ENCODE assay signal across 13 cellular contexts in the genomic region with DNA sequence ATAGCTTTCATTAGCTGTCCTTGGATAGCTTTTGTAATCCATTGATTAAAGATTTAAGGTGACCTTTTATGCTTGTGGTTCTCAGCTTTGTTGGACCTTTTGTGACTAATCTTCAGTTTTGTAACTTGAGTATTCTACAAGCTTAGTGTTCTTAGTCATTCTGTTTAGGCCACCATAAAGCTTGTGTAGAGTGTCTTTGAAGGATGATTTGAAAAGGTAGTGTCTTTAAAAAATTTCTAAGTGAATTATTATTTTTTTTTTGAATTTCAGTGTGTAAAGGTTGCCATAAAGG. TPM values are rescaled to one million over a fixed set of nuclear protein-coding genes. Genes with fewer than 3 reads are reported as not detected.
A peak's percentile ranks its signal among the peaks of the same experiment; 100 is the strongest.
DNase-seq lines count a peak whose midpoint lies in the region; ATAC-seq, FAIRE-seq and TF ChIP-seq lines count a peak whose summit lies in the region.
"Had no signal": no experiment of that assay in that cellular context is flagged by ENCODE, and none has a peak within 500 bp of the region (broad histone marks: within the 10 kb centered on the region; RNA-seq: fewer than 3 reads in every experiment).

No MANE protein-coding gene starts in this region.

- DNase-seq in D721Med (ENCODE audit: insufficient read length, low spot score) (no peak), NB4 (ENCODE audit: low read depth) (no peak), astrocyte (ENCODE audit: low read depth) (peak; percentile 68), natural killer cell (no peak), Kasumi-1 (lab: John Stamatoyannopoulos, UW) (no peak), NCI-H1694 treated with DMSO at 0.1 percent for 48 hours (lab: John Stamatoyannopoulos, UW) (no peak), endothelial cell (ENCODE audit: low spot score) (no peak), pons (ENCODE audit: low spot score) (no peak)
- DNase-seq: caudate nucleus, foreskin melanocyte, NCI-H446 treated with DMSO at 0.1 percent for 48 hours, nucleus accumbens had no signal

- H3K27ac ChIP-seq in astrocyte (ENCODE audit: low read depth, low read length), result peak overlapping the region; percentile 39

- no peaks in the 10 kb centered on the region for H3K9me3 ChIP-seq in astrocyte (ENCODE audit: insufficient read depth, low read depth, low read length)

- no peaks in the 10 kb centered on the region for H3K27me3 ChIP-seq in astrocyte (ENCODE audit: insufficient read depth, low read length)

- ATAC-seq in natural killer cell, result no peak
- ATAC-seq: stimulated activated memory B cell treated with anti-CD40 and anti-IgM and Interleukin-4, amounts not matched to agents 10 μg/mL and 1 μg/mL and 100 μg/mL, for 72 hours had no signal

- peaks cover 8% of the 10 kb centered on the region for H3K36me3 Mint-ChIP-seq in astrocyte (ENCODE audit: low read depth, unreplicated experiment)
- no peaks in the 10 kb centered on the region for H3K36me3 Mint-ChIP-seq in natural killer cell
- peaks cover 4% of the 10 kb centered on the region for H3K36me3 Mint-ChIP-seq in endothelial cell (ENCODE audit: low read depth, unreplicated experiment)

- FAIRE-seq in D721Med (lab: Jason Lieb, UNC) (peak; percentile 48), astrocyte (lab: Jason Lieb, UNC) (no peak)

- no peak overlapping the region for H3K9ac ChIP-seq in astrocyte (ENCODE audit: low read length)

- H3K9me3 Mint-ChIP-seq in astrocyte (ENCODE audit: unreplicated experiment), result no peaks in the 10 kb centered on the region
- no peaks in the 10 kb centered on the region for H3K9me3 Mint-ChIP-seq in natural killer cell
- no peaks in the 10 kb centered on the region for H3K9me3 Mint-ChIP-seq in endothelial cell (ENCODE audit: unreplicated experiment)
- H3K9me3 Mint-ChIP-seq: stimulated activated memory B cell treated with anti-CD40 and anti-IgM and Interleukin-4, amounts not matched to agents 10 μg/mL and 1 μg/mL and 100 μg/mL, for 72 hours had no signal

- no peak for TF ChIP-seq CTCF in D721Med (IDR thresholded peaks at IDR 0.05; ENCODE audit: insufficient read depth, missing control alignments)
- no peak for TF ChIP-seq CTCF in NB4 (IDR thresholded peaks at IDR 0.05; ENCODE audit: low read depth, low read length)
- no peak for TF ChIP-seq CTCF in astrocyte (IDR thresholded peaks at IDR 0.05; ENCODE audit: insufficient read depth, low read depth, low read length)
- no peak for TF ChIP-seq CTCF in natural killer cell (IDR thresholded peaks at IDR 0.05)
- TF ChIP-seq CTCF in endothelial cell (IDR thresholded peaks at IDR 0.05; ENCODE audit: unreplicated experiment), result no peak

- peak overlapping the region; percentile 84 for H3K4me2 ChIP-seq in astrocyte (ENCODE audit: low read length)

- no peak for TF ChIP-seq POLR2A in NB4 (IDR thresholded peaks at IDR 0.05; ENCODE audit: extremely low read depth, insufficient read length)

- H3K36me3 ChIP-seq in astrocyte (ENCODE audit: insufficient read depth, low read length), result peaks cover 20% of the 10 kb centered on the region

- H3K4me3 ChIP-seq in NB4 (ENCODE audit: low read depth, low read length) (peak overlapping the region; percentile 8), astrocyte (ENCODE audit: insufficient read depth, low read depth, low read length) (no peak overlapping the region)

- intact Hi-C loops in natural killer cell (cut with micrococcal nuclease), result no loop called here

- peaks cover 50% of the 10 kb centered on the region for H3K4me1 Mint-ChIP-seq in astrocyte (ENCODE audit: low read depth, unreplicated experiment)
- H3K4me1 Mint-ChIP-seq in natural killer cell, result peaks cover 50 to 68% of the 10 kb centered on the region in 2 donors
- H3K4me1 Mint-ChIP-seq in endothelial cell (ENCODE audit: unreplicated experiment), result peaks cover 31% of the 10 kb centered on the region

- H3K79me2 ChIP-seq in astrocyte (ENCODE audit: insufficient read depth, low read length), result peaks cover 100% of the 10 kb centered on the region

- H3K27me3 Mint-ChIP-seq in astrocyte (ENCODE audit: low read depth, unreplicated experiment), result no peaks in the 10 kb centered on the region
- H3K27me3 Mint-ChIP-seq in natural killer cell (ENCODE audit: low read depth in 2 of 2), result no peaks in the 10 kb centered on the region
- peaks cover 2% of the 10 kb centered on the region for H3K27me3 Mint-ChIP-seq in endothelial cell (ENCODE audit: unreplicated experiment)
- H3K27me3 Mint-ChIP-seq: stimulated activated memory B cell treated with anti-CD40 and anti-IgM and Interleukin-4, amounts not matched to agents 10 μg/mL and 1 μg/mL and 100 μg/mL, for 72 hours had no signal

- no peak overlapping the region for H3K4me3 Mint-ChIP-seq in astrocyte (ENCODE audit: unreplicated experiment)
- peak overlapping the region; percentile 6 for H3K4me3 Mint-ChIP-seq in natural killer cell
- no peak overlapping the region for H3K4me3 Mint-ChIP-seq in endothelial cell (ENCODE audit: unreplicated experiment)
- H3K4me3 Mint-ChIP-seq: stimulated activated memory B cell treated with anti-CD40 and anti-IgM and Interleukin-4, amounts not matched to agents 10 μg/mL and 1 μg/mL and 100 μg/mL, for 72 hours had no signal

- peaks cover 35% of the 10 kb centered on the region for H3K4me1 ChIP-seq in astrocyte (ENCODE audit: insufficient read depth, low read length)

- peak overlapping the region; percentile 7 for H3K27ac Mint-ChIP-seq in astrocyte (ENCODE audit: unreplicated experiment)
- peak overlapping the region; percentile 31 to 73 for H3K27ac Mint-ChIP-seq in natural killer cell
- H3K27ac Mint-ChIP-seq in endothelial cell (ENCODE audit: unreplicated experiment), result no peak overlapping the region
- H3K27ac Mint-ChIP-seq: stimulated activated memory B cell treated with anti-CD40 and anti-IgM and Interleukin-4, amounts not matched to agents 10 μg/mL and 1 μg/mL and 100 μg/mL, for 72 hours had no signal

- H2AFZ ChIP-seq in astrocyte (ENCODE audit: low read depth, low read length), result no peak overlapping the region

- H4K20me1 ChIP-seq in astrocyte (ENCODE audit: insufficient read depth, low read length), result peaks cover 100% of the 10 kb centered on the region

RNA-seq across cellular contexts. Expression of a gene that starts 7.5 kb away (rescaled TPM):
- 398 and 411 TPM in 2 replicates for total RNA-seq in astrocyte
- 100 to 1,000 TPM; 316 to 348 (median 329) TPM for total RNA-seq in natural killer cell
- total RNA-seq in endothelial cell (ENCODE audit: unreplicated experiment), result 347 TPM
